Comparison of ENCODE assay signal across 23 cellular contexts in genomic region chr19:36031308-36031707, GRCh38. TPM values are rescaled to one million over a fixed set of nuclear protein-coding genes. Genes with fewer than 3 reads are reported as not detected.
DNase-seq lines count a peak whose midpoint lies in the region; ATAC-seq and TF ChIP-seq lines count a peak whose summit lies in the region.
"Had no signal": no experiment of that assay in that cellular context is flagged by ENCODE, and none has a peak within 500 bp of the region (broad histone marks: within the 10 kb centered on the region; RNA-seq: fewer than 3 reads in every experiment).

No MANE protein-coding gene starts in this region.

- H3K4me3 ChIP-seq in GM23338 (no peak overlapping the region), adipocyte (ENCODE audit: low read length) (peak overlapping the region; percentile 77), retinal pigment epithelial cell (ENCODE audit: low read length) (peak overlapping the region; percentile 10)
- H3K4me3 ChIP-seq: SJCRH30 had no signal

- ATAC-seq in GM23338, result no peak
- ATAC-seq in GM18870 (IDR thresholded peaks at IDR 0.05; ENCODE audit: unreplicated experiment), result no peak
- no peak for ATAC-seq in GM19035 (IDR thresholded peaks at IDR 0.05; ENCODE audit: unreplicated experiment)
- ATAC-seq in HG02852 (IDR thresholded peaks at IDR 0.05; ENCODE audit: unreplicated experiment), result no peak

- H3K9me2 ChIP-seq in GM23338 (ENCODE audit: insufficient read depth), result no peaks in the 10 kb centered on the region

- H3K9me3 ChIP-seq in adipocyte (ENCODE audit: control insufficient read depth, low read length), result no peaks in the 10 kb centered on the region
- H3K9me3 ChIP-seq: right atrium auricular region, SJCRH30 had no signal

- H3K4me3 Mint-ChIP-seq in GM23338, result peak overlapping the region; percentile 40

- no peak overlapping the region for H3K27ac Mint-ChIP-seq in GM23338

- H3K36me3 ChIP-seq in GM23338 (ENCODE audit: insufficient read depth) (no peaks in the 10 kb centered on the region), adipocyte (ENCODE audit: control insufficient read depth, insufficient read depth, low read length, severe bottlenecking) (peaks cover 24% of the 10 kb centered on the region)
- H3K36me3 ChIP-seq: cardiac muscle cell, right atrium auricular region had no signal

- peaks cover 4% of the 10 kb centered on the region; the same call in 1 of the 3 replicates for H3K36me3 Mint-ChIP-seq in GM23338 (ENCODE audit: low read depth)

- no peak overlapping the region for H2AFZ ChIP-seq in GM23338

- peaks cover 20% of the 10 kb centered on the region for H3K27me3 Mint-ChIP-seq in GM23338 (ENCODE audit: insufficient read depth, low read depth, poor library complexity)
- H3K27me3 Mint-ChIP-seq: CD4-positive, CD25-positive, alpha-beta regulatory T cell had no signal

- H3K27ac ChIP-seq in GM23338 (ENCODE audit: low read depth), result no peak overlapping the region
- H3K27ac ChIP-seq: cardiac muscle cell, SJCRH30 had no signal

- peak overlapping the region; percentile 88 for H3K9ac ChIP-seq in adipocyte (ENCODE audit: low read length)

- H3K79me2 ChIP-seq in GM23338 (replicated peaks; ENCODE audit: insufficient read depth), result no peaks in the 10 kb centered on the region

- H3K4me1 ChIP-seq in GM23338 (ENCODE audit: insufficient read depth) (peaks cover 6% of the 10 kb centered on the region; the same call in 1 of the 2 replicates), adipocyte (ENCODE audit: control insufficient read depth, insufficient read depth, low read length) (peaks cover 27% of the 10 kb centered on the region)
- H3K4me1 ChIP-seq: SJCRH30 had no signal

- H3K4me2 ChIP-seq in GM23338, result no peak overlapping the region

- no peaks in the 10 kb centered on the region for H3K9me3 Mint-ChIP-seq in GM23338
- H3K9me3 Mint-ChIP-seq: CD4-positive, CD25-positive, alpha-beta regulatory T cell had no signal

- H3K27me3 ChIP-seq in GM23338 (ENCODE audit: insufficient read depth) (no peaks in the 10 kb centered on the region), adipocyte (replicated peaks; ENCODE audit: control insufficient read depth, insufficient read depth, low read length) (no peaks in the 10 kb centered on the region)
- H3K27me3 ChIP-seq: cardiac muscle cell, right atrium auricular region, SJCRH30 had no signal

- TF ChIP-seq CTCF in GM23338 (conservative IDR thresholded peaks at IDR 0.05; ENCODE audit: low read depth in 2 of 2) (no peak), retinal pigment epithelial cell (conservative IDR thresholded peaks at IDR 0.05; ENCODE audit: low read depth, low read length) (no peak)

- no peaks in the 10 kb centered on the region; the same call in 1 of the 2 replicates for H4K20me1 ChIP-seq in GM23338 (replicated peaks; ENCODE audit: insufficient read depth)

- no peak for DNase-seq in GM23338 (ENCODE audit: low spot score)
- no peak for DNase-seq in adipocyte (ENCODE audit: low read depth)
- DNase-seq in left kidney (ENCODE audit: low read depth, low spot score), result peak; percentile 29
- DNase-seq in retinal pigment epithelial cell (ENCODE audit: low read depth), result no peak
- DNase-seq: activated CD4-positive, alpha-beta T cell treated with anti-CD3 and anti-CD28 coated beads for 4 hours; activated naive CD4-positive, alpha-beta T cell; activated T-cell treated with anti-CD3 and anti-CD28 coated beads, Interleukin-2, amount 50 U/mL, for 48 hours; amygdala; CD4-positive, CD25-positive, alpha-beta regulatory T cell; kidney glomerular epithelial cell; NCI-H1694 treated with DMSO at 0.1 percent for 48 hours; NCI-H2171 treated with DMSO at 0.1 percent for 48 hours; NCI-H526; SJCRH30; stimulated activated CD4-positive, alpha-beta T cell treated with anti-CD3 and anti-CD28 coated beads, Interleukin-12 subunit alpha, Interleukin-12 subunit beta, amount 100 ng/mL, for 4 hours; stimulated activated CD4-positive, alpha-beta T cell treated with anti-CD3 and anti-CD28 coated beads, Interleukin-4, amount 100 ng/mL, for 24 hours; stimulated activated naive CD4-positive, alpha-beta T cell treated with Interleukin-2 at 50 U/mL for 16 hours had no signal

- peaks cover 2% of the 10 kb centered on the region; the same call in 1 of the 3 replicates for H3K4me1 Mint-ChIP-seq in GM23338

- H3F3A ChIP-seq in GM23338 (replicated peaks; ENCODE audit: low read depth), result 0 out of 2 replicates have a peak, but pooled peaks cover 3% of the 10 kb centered on the region

TF ChIP-seq in GM23338, 12 proteins besides CTCF, POLR2A, EP300 and RAD21 (continues in another document):
- no peak for TF ChIP-seq NANOG (IDR thresholded peaks at IDR 0.05; ENCODE audit: borderline replicate concordance)
- no peak for TF ChIP-seq ZNF331 (CRISPR knock-in tag; IDR thresholded peaks at IDR 0.05; ENCODE audit: low read depth)
- TF ChIP-seq STAT1 (IDR thresholded peaks at IDR 0.05; ENCODE audit: unreplicated experiment), result no peak
- TF ChIP-seq POLR2AphosphoS5 (IDR thresholded peaks at IDR 0.05; ENCODE audit: low read depth), result no peak
- TF ChIP-seq ZNF462 (CRISPR knock-in tag; IDR thresholded peaks at IDR 0.05), result no peak
- no peak for TF ChIP-seq ZNF114 (CRISPR knock-in tag; IDR thresholded peaks at IDR 0.05)
- no peak for TF ChIP-seq EZH2 (IDR thresholded peaks at IDR 0.05; ENCODE audit: low read depth, unreplicated experiment)
- no peak for TF ChIP-seq EZH2phosphoT487 (IDR thresholded peaks at IDR 0.05; ENCODE audit: unreplicated experiment)

RNA-seq across cellular contexts. Expression of gene CLIP3, which starts 1.4 kb away (rescaled TPM):
- total RNA-seq in GM23338 (2014; rRNA removed; shearing (Covaris generic)), result 12.4 and 19.1 TPM in 2 replicates
- 15.1 and 15.2 TPM in 2 replicates for polyA plus RNA-seq in GM23338 (2016; fragmentation: Nextera tagmentation; extraction: Ambion mirVana)

RNA-seq across cellular contexts. Expression of gene ALKBH6, which starts 17.3 kb away (rescaled TPM):
- total RNA-seq in GM23338 (2014; rRNA removed; shearing (Covaris generic)), result 28.5 and 33.6 TPM in 2 replicates
- 51.4 and 54.6 TPM in 2 replicates for polyA plus RNA-seq in GM23338 (2016; fragmentation: Nextera tagmentation; extraction: Ambion mirVana)

RNA-seq across cellular contexts. Expression of gene SYNE4, which starts 22.7 kb away (rescaled TPM):
- 24.1 and 26.1 TPM in 2 replicates for total RNA-seq in GM23338 (2014; rRNA removed; shearing (Covaris generic))
- 47.3 and 49.8 TPM in 2 replicates for polyA plus RNA-seq in GM23338 (2016; fragmentation: Nextera tagmentation; extraction: Ambion mirVana)
- total RNA-seq: HT1080, right atrium auricular region had no signal

RNA-seq across cellular contexts. Expression of gene THAP8, which starts 22.8 kb away (rescaled TPM):
- total RNA-seq in GM23338 (2014; rRNA removed; shearing (Covaris generic)), result 10.3 and 12.7 TPM in 2 replicates
- 12.2 and 13.7 TPM in 2 replicates for polyA plus RNA-seq in GM23338 (2016; fragmentation: Nextera tagmentation; extraction: Ambion mirVana)

RNA-seq across cellular contexts. Expression of gene WDR62, which starts 23.4 kb away (rescaled TPM):
- 41.0 and 45.4 TPM in 2 replicates for total RNA-seq in GM23338 (2014; rRNA removed; shearing (Covaris generic))
- polyA plus RNA-seq in GM23338 (2016; fragmentation: Nextera tagmentation; extraction: Ambion mirVana), result 13.3 and 14.1 TPM in 2 replicates
